ENCODE assay signal across 11 cellular contexts in genomic region chr3:186787642-186788481, GRCh38. TPM values are rescaled to one million over a fixed set of nuclear protein-coding genes. Genes with fewer than 3 reads are reported as not detected.
DNase-seq lines count a peak whose midpoint lies in the region; ATAC-seq and TF ChIP-seq lines count a peak whose summit lies in the region.
"Had no signal": no experiment of that assay in that cellular context is flagged by ENCODE, and none has a peak within 500 bp of the region (broad histone marks: within the 10 kb centered on the region; RNA-seq: fewer than 3 reads in every experiment).

No MANE protein-coding gene starts in this region.

- no peaks in the 10 kb centered on the region for H3K27me3 ChIP-seq in CD8-positive, alpha-beta T cell (ENCODE audit: insufficient read depth, low read length)

- H3K4me3 Mint-ChIP-seq in CD8-positive, alpha-beta T cell = peak overlapping the region; percentile 99
- peak overlapping the region; percentile 11 for H3K4me3 Mint-ChIP-seq in mesothelial cell of epicardium

- no peak for DNase-seq in CD8-positive, alpha-beta T cell
- DNase-seq in activated naive CD4-positive, alpha-beta T cell treated with anti-CD3 and anti-CD28 coated beads, Interleukin-2, amount 50 U/mL, for 72 hours (ENCODE audit: low spot score in 2 of 2) = no peak
- DNase-seq in mesothelial cell of epicardium (ENCODE audit: low spot score in 2 of 2, unreplicated experiment in 2 of 2) = no peak
- no peak for DNase-seq in ACHN
- DNase-seq in stimulated activated CD4-positive, alpha-beta T cell treated with anti-CD3 and anti-CD28 coated beads, Interleukin-4, amount 100 ng/mL, for 1 hour = no peak
- DNase-seq: mucosa of descending colon, NCI-H187, WERI-Rb-1 had no signal

- H3K36me3 Mint-ChIP-seq in CD8-positive, alpha-beta T cell = peaks cover 88% of the 10 kb centered on the region
- H3K36me3 Mint-ChIP-seq in activated naive CD4-positive, alpha-beta T cell treated with anti-CD3 and anti-CD28 coated beads, Interleukin-2, amount 50 U/mL, for 72 hours = peaks cover 62 to 65% of the 10 kb centered on the region in 2 donors
- H3K36me3 Mint-ChIP-seq in mesothelial cell of epicardium = peaks cover 51% of the 10 kb centered on the region

- peaks cover 61% of the 10 kb centered on the region for H3K4me1 Mint-ChIP-seq in CD8-positive, alpha-beta T cell (ENCODE audit: low read depth)
- H3K4me1 Mint-ChIP-seq in mesothelial cell of epicardium = peaks cover 39% of the 10 kb centered on the region

- H3K9me3 Mint-ChIP-seq in CD8-positive, alpha-beta T cell = no peaks in the 10 kb centered on the region
- no peaks in the 10 kb centered on the region for H3K9me3 Mint-ChIP-seq in activated naive CD4-positive, alpha-beta T cell treated with anti-CD3 and anti-CD28 coated beads, Interleukin-2, amount 50 U/mL, for 72 hours
- H3K9me3 Mint-ChIP-seq in mesothelial cell of epicardium = no peaks in the 10 kb centered on the region

- H3K27ac Mint-ChIP-seq in CD8-positive, alpha-beta T cell = peak overlapping the region; percentile 82
- H3K27ac Mint-ChIP-seq in activated naive CD4-positive, alpha-beta T cell treated with anti-CD3 and anti-CD28 coated beads, Interleukin-2, amount 50 U/mL, for 72 hours = peak overlapping the region; percentile 79 to 100
- peak overlapping the region; percentile 63 for H3K27ac Mint-ChIP-seq in mesothelial cell of epicardium

- ATAC-seq in CD8-positive, alpha-beta T cell = no peak
- ATAC-seq in activated naive CD4-positive, alpha-beta T cell treated with anti-CD3 and anti-CD28 coated beads, Interleukin-2, amount 50 U/mL, for 72 hours = no peak
- no peak for ATAC-seq in GM21786 (IDR thresholded peaks at IDR 0.05; ENCODE audit: unreplicated experiment)
- ATAC-seq in GM18519 (IDR thresholded peaks at IDR 0.05; ENCODE audit: low FRiP score, unreplicated experiment) = no peak
- ATAC-seq: mucosa of descending colon had no signal

- no peak for TF ChIP-seq CTCF in CD8-positive, alpha-beta T cell (IDR thresholded peaks at IDR 0.05)
- TF ChIP-seq CTCF in HEK293 (tag by site-specific recombination; IDR thresholded peaks at IDR 0.05) = no peak
- no peak for TF ChIP-seq CTCF in mesothelial cell of epicardium (IDR thresholded peaks at IDR 0.05; ENCODE audit: unreplicated experiment)

- no peak overlapping the region for H3K27ac ChIP-seq in CD8-positive, alpha-beta T cell (ENCODE audit: low read depth, low read length)
- 0 out of 2 replicates have a peak overlapping the region, but pooled peaks have one; percentile 10 for H3K27ac ChIP-seq in HEK293 (ENCODE audit: extremely low read depth, low read depth, low read length)
- H3K27ac ChIP-seq: WERI-Rb-1 had no signal

- peaks cover 61% of the 10 kb centered on the region for H3K36me3 ChIP-seq in CD8-positive, alpha-beta T cell (ENCODE audit: insufficient read depth, low read length)
- peaks cover 0 to 92% of the 10 kb centered on the region in 2 experiments; a peak in 2 of 3 replicates for H3K36me3 ChIP-seq in HEK293 (ENCODE audit: control insufficient read depth in 2 of 2, insufficient read depth in 1 of 2, low read length in 2 of 2)

- POLR2A ChIA-PET in CD8-positive, alpha-beta T cell (lab: Charles Lee) = interaction anchor here (0.8 to 1.4 kb wide), 3 partner anchors 10 to 193 kb away, joined by 3 to 4 read pairs (median 3); no protein-coding TSS in a partner anchor
- POLR2A ChIA-PET in HEK293 (lab: Yijun Ruan, JAX) = no interaction called here

- intact Hi-C loops in CD8-positive, alpha-beta T cell (cut with DNase I, micrococcal nuclease) = no loop called here

- in situ Hi-C loops in ACHN (cut with HindIII; ENCODE audit: low pct_ligation_motif_present, low pct_unique_long_range_greater_than_20kb, low sequenced_read_pairs) = no loop called here

- H3K9me3 ChIP-seq in CD8-positive, alpha-beta T cell (ENCODE audit: low read length) = no peaks in the 10 kb centered on the region
- no peaks in the 10 kb centered on the region for H3K9me3 ChIP-seq in HEK293 (ENCODE audit: control insufficient read depth, insufficient read depth, low read depth, low read length)
- H3K9me3 ChIP-seq: mucosa of descending colon had no signal

- H3K4me1 ChIP-seq in CD8-positive, alpha-beta T cell (ENCODE audit: insufficient read depth, low read length) = peaks cover 48% of the 10 kb centered on the region
- no peaks in the 10 kb centered on the region for H3K4me1 ChIP-seq in HEK293 (ENCODE audit: control insufficient read depth, insufficient read depth, low read length)

- CTCF ChIA-PET in CD8-positive, alpha-beta T cell (lab: Charles Lee) = interaction anchor here (1.4 kb wide), 1 partner anchor 9 kb away, joined by 4 read pairs; no protein-coding TSS in a partner anchor
- CTCF ChIA-PET in HEK293 (lab: Yijun Ruan, JAX) = no interaction called here

- no peak overlapping the region for H3K4me3 ChIP-seq in CD8-positive, alpha-beta T cell (ENCODE audit: low read depth, low read length)
- no peak overlapping the region for H3K4me3 ChIP-seq in HEK293 (ENCODE audit: low read depth, low read length)
- H3K4me3 ChIP-seq: mucosa of descending colon had no signal

- H3K27me3 Mint-ChIP-seq in CD8-positive, alpha-beta T cell (ENCODE audit: low read depth) = no peaks in the 10 kb centered on the region
- no peaks in the 10 kb centered on the region for H3K27me3 Mint-ChIP-seq in mesothelial cell of epicardium (ENCODE audit: low read depth)

TF ChIP-seq in HEK293, 187 proteins besides CTCF, POLR2A, EP300 and RAD21 (continues in another document):
- peak; percentile 84 for TF ChIP-seq ZNF629 (tag by site-specific recombination; IDR thresholded peaks at IDR 0.05)
- TF ChIP-seq GFI1B (tag by site-specific recombination; IDR thresholded peaks at IDR 0.05) = 0 out of 2 replicates have a peak, but pooled peaks have one; percentile 17
- TF ChIP-seq ZNF426 (tag by site-specific recombination; IDR thresholded peaks at IDR 0.05) = no peak
- TF ChIP-seq ATF2 (tag by site-specific recombination; IDR thresholded peaks at IDR 0.05; ENCODE audit: low read depth) = peak; percentile 80
- peak; percentile 91 for TF ChIP-seq SCRT2 (tag by site-specific recombination; IDR thresholded peaks at IDR 0.05)
- peak; percentile 86; the same call in 1 of the 2 replicates for TF ChIP-seq SCRT1 (tag by site-specific recombination; IDR thresholded peaks at IDR 0.05; ENCODE audit: borderline replicate concordance)
- peak; percentile 58 for TF ChIP-seq PRDM6 (tag by site-specific recombination; IDR thresholded peaks at IDR 0.05)
- TF ChIP-seq ZNF362 (tag by site-specific recombination; IDR thresholded peaks at IDR 0.05) = peak; percentile 40; the same call in 1 of the 2 replicates
- TF ChIP-seq BCL6B (tag by site-specific recombination; IDR thresholded peaks at IDR 0.05) = no peak

RNA-seq across cellular contexts. Expression of gene EIF4A2, which starts 4.5 kb away (rescaled TPM):
- total RNA-seq in CD8-positive, alpha-beta T cell = 100 to 1,000 TPM; 934 to 978 TPM
- 100 to 1,000 TPM; 430 to 499 TPM for total RNA-seq in activated naive CD4-positive, alpha-beta T cell treated with anti-CD3 and anti-CD28 coated beads, Interleukin-2, amount 50 U/mL, for 72 hours
- 527 to 559 TPM (median 548 TPM) in 3 replicates for total RNA-seq in mesothelial cell of epicardium

RNA-seq across cellular contexts. Expression of gene RFC4, which starts 18.4 kb away (rescaled TPM):
- 10 to 100 TPM; 12.7 to 13.9 TPM for total RNA-seq in CD8-positive, alpha-beta T cell
- total RNA-seq in activated naive CD4-positive, alpha-beta T cell treated with anti-CD3 and anti-CD28 coated beads, Interleukin-2, amount 50 U/mL, for 72 hours = 100 to 1,000 TPM; 121 to 145 TPM
- total RNA-seq in mesothelial cell of epicardium = 32.9 to 36.0 TPM (median 33.2 TPM) in 3 replicates

RNA-seq across cellular contexts. Expression of gene ADIPOQ, which starts 54.6 kb away (rescaled TPM):
- not detected for total RNA-seq in CD8-positive, alpha-beta T cell
- total RNA-seq in activated naive CD4-positive, alpha-beta T cell treated with anti-CD3 and anti-CD28 coated beads, Interleukin-2, amount 50 U/mL, for 72 hours = not detected
- total RNA-seq in mesothelial cell of epicardium = not detected in 3 replicates
